8 cellular contexts compared by ENCODE assay signal in the genomic region with DNA sequence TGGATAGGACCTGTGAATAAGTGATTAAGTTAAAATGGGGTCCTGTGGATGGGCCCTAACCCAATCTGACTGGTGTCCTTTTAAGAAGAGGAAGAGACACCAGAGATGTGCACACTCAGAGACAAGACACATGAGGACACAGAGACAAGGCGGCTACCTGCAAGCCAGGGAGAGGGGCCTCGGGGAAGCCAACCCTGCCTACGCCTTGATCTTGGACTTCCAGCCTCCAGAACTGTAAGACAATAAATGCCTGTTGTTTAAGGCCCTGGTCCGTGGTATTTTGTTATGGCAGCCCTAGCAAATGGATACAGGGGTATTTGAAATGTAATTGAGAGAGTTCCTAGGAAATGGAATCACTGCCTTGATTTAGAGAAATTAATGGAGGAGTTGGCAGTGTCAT.
"Had no signal": no experiment of that assay in that cellular context is flagged by ENCODE, and none has a peak within 500 bp of the region (broad histone marks: within the 10 kb centered on the region; RNA-seq: fewer than 3 reads in every experiment).

No MANE protein-coding gene starts in this region.

- H3K4me3 Mint-ChIP-seq: GM23338, IgD-negative memory B cell had no signal

- ATAC-seq: GM23338, HepG2 had no signal

- H3K27me3 Mint-ChIP-seq: IgD-negative memory B cell had no signal

- H3K27ac Mint-ChIP-seq: GM23338, HFFc6, IgD-negative memory B cell had no signal

- H3K9me3 Mint-ChIP-seq: GM23338, HFFc6, IgD-negative memory B cell had no signal

- H3K4me2 ChIP-seq: GM23338 had no signal

- H3K36me3 Mint-ChIP-seq: IgD-negative memory B cell had no signal

- H3K4me1 Mint-ChIP-seq: GM23338, IgD-negative memory B cell had no signal

- H3K27ac ChIP-seq: HL-60 had no signal

- DNase-seq: H7, HCEC 1CT, HFFc6, KG1 had no signal

- H2AFZ ChIP-seq: GM23338 had no signal

- H3K4me3 ChIP-seq: GM23338 had no signal
